In genomic region chr18:24234330-24234729, GRCh38 we compare ENCODE assay signal across 30 cellular contexts.
DNase-seq lines count a peak whose midpoint lies in the region; ATAC-seq, FAIRE-seq and TF ChIP-seq lines count a peak whose summit lies in the region.
"Had no signal": no experiment of that assay in that cellular context is flagged by ENCODE, and none has a peak within 500 bp of the region (broad histone marks: within the 10 kb centered on the region; RNA-seq: fewer than 3 reads in every experiment).

No MANE protein-coding gene starts in this region.

- H3K9ac ChIP-seq in rectal smooth muscle tissue (ENCODE audit: low read length): no peak overlapping the region

- H3K27ac Mint-ChIP-seq in GM23338: peak overlapping the region; percentile 91
- H3K27ac Mint-ChIP-seq in stimulated activated naive B cell treated with anti-CD40 and anti-IgM and Interleukin-4, amounts not matched to agents 10 μg/mL and 1 μg/mL and 100 μg/mL, for 72 hours: no peak overlapping the region
- H3K27ac Mint-ChIP-seq: activated CD4-positive, alpha-beta T cell treated with anti-CD3 and anti-CD28 coated beads, Interleukin-2, amount 10 ng/mL, durations not matched to agents 24 days and 14 days; activated CD8-positive, alpha-beta memory T cell treated with anti-CD3 and anti-CD28 coated beads, Interleukin-2, amount 10 ng/mL, durations not matched to agents 7 days and 5 days; activated T-cell treated with anti-CD3 and anti-CD28 coated beads, Interleukin-2, amount 50 U/mL, for 72 hours; immature natural killer cell had no signal

- H4K20me1 ChIP-seq in GM23338 (replicated peaks; ENCODE audit: insufficient read depth): no peaks in the 10 kb centered on the region

- H3K27me3 ChIP-seq in GM23338 (ENCODE audit: insufficient read depth) (no peaks in the 10 kb centered on the region), rectal smooth muscle tissue (ENCODE audit: control insufficient read depth, insufficient read depth, low read length) (no peaks in the 10 kb centered on the region)
- H3K27me3 ChIP-seq: adrenal gland, brain microvascular endothelial cell, colonic mucosa, pancreas, SJCRH30 had no signal

- H3K9me2 ChIP-seq in GM23338 (ENCODE audit: insufficient read depth): no peaks in the 10 kb centered on the region

- ATAC-seq in GM23338 (peak; percentile 19; the same call in 1 of the 3 replicates), left cardiac atrium (peak; percentile 13 to 53), GM18861 (IDR thresholded peaks at IDR 0.05; ENCODE audit: unreplicated experiment) (no peak)
- ATAC-seq in stimulated activated naive B cell treated with anti-CD40 and anti-IgM and Interleukin-4, amounts not matched to agents 10 μg/mL and 1 μg/mL and 100 μg/mL, for 72 hours (replicated peaks): no peak
- ATAC-seq: activated CD8-positive, alpha-beta memory T cell treated with anti-CD3 and anti-CD28 coated beads, Interleukin-2, amount 10 ng/mL, durations not matched to agents 7 days and 5 days; activated T-cell treated with anti-CD3 and anti-CD28 coated beads, Interleukin-2, amount 50 U/mL, for 72 hours; GM12878; Panc1 had no signal

- intact Hi-C loops in left cardiac atrium (cut with DNase I): loop anchor here in 1 of 2 donors (5.0 kb wide), 1 partner anchor 38 kb away; no protein-coding TSS in a partner anchor

- TF ChIP-seq CTCF in GM23338 (conservative IDR thresholded peaks at IDR 0.05; ENCODE audit: low read depth in 2 of 2): no peak
- no peak for TF ChIP-seq CTCF in choroid plexus epithelial cell (conservative IDR thresholded peaks at IDR 0.05; ENCODE audit: low read depth, low read length)

- peaks cover 32% of the 10 kb centered on the region for H3K4me1 ChIP-seq in GM23338 (ENCODE audit: insufficient read depth)
- peaks cover 16% of the 10 kb centered on the region for H3K4me1 ChIP-seq in rectal smooth muscle tissue (ENCODE audit: control insufficient read depth, insufficient read depth, low read length)
- H3K4me1 ChIP-seq: Caco-2, colonic mucosa, SJCRH30 had no signal

- peak overlapping the region; percentile 42 for H3K4me2 ChIP-seq in GM23338

- peaks cover 3% of the 10 kb centered on the region for H3K27me3 Mint-ChIP-seq in GM23338 (ENCODE audit: insufficient read depth, low read depth, poor library complexity)
- no peaks in the 10 kb centered on the region for H3K27me3 Mint-ChIP-seq in stimulated activated naive B cell treated with anti-CD40 and anti-IgM and Interleukin-4, amounts not matched to agents 10 μg/mL and 1 μg/mL and 100 μg/mL, for 72 hours

- H3K4me3 ChIP-seq in GM23338: peak overlapping the region; percentile 2; the same call in 1 of the 2 replicates
- H3K4me3 ChIP-seq in choroid plexus epithelial cell (ENCODE audit: low read depth, low read length): no peak overlapping the region
- no peak overlapping the region for H3K4me3 ChIP-seq in rectal smooth muscle tissue (ENCODE audit: low read length)
- H3K4me3 ChIP-seq: adrenal gland, colonic mucosa, GM12878, pancreas, SJCRH30 had no signal

- no peak for DNase-seq in GM23338 (ENCODE audit: low spot score)
- DNase-seq in choroid plexus epithelial cell (ENCODE audit: low read depth): peak; percentile 23
- peak; percentile 45 for DNase-seq in left cardiac atrium
- DNase-seq in frontal cortex (ENCODE audit: low spot score in 2 of 2): no peak
- no peak for DNase-seq in stimulated activated naive B cell treated with anti-CD40 and anti-IgM and Interleukin-4, amounts not matched to agents 10 μg/mL and 1 μg/mL and 100 μg/mL, for 72 hours
- no peak for DNase-seq in T-helper 1 cell
- DNase-seq: ACHN; activated CD4-positive, alpha-beta T cell treated with anti-CD3 and anti-CD28 coated beads, Interleukin-2, amount 10 ng/mL, durations not matched to agents 24 days and 14 days; activated CD8-positive, alpha-beta memory T cell treated with anti-CD3 and anti-CD28 coated beads, Interleukin-2, amount 10 ng/mL, durations not matched to agents 7 days and 5 days; activated naive CD4-positive, alpha-beta T cell treated with Interleukin-2 at 50 U/mL for 16 hours; activated T-cell treated with anti-CD3 and anti-CD28 coated beads, Interleukin-2, amount 50 U/mL, for 72 hours; brain microvascular endothelial cell; Caco-2; colonic mucosa; HCEC 1CT; immature natural killer cell; NCI-H1694; NCI-H2171; NCI-H510A treated with DMSO at 0.1 percent for 48 hours; pancreas; SJCRH30; stimulated activated CD8-positive, alpha-beta memory T cell treated with anti-CD3 and anti-CD28 coated beads, Interleukin-4, amount 100 ng/mL, for 48 hours; T-helper 2 cell had no signal

- H3K27ac ChIP-seq in GM23338 (ENCODE audit: low read depth): peak overlapping the region; percentile 76
- peak overlapping the region; percentile 3 for H3K27ac ChIP-seq in rectal smooth muscle tissue (ENCODE audit: low read depth, low read length)
- H3K27ac ChIP-seq: adrenal gland, brain microvascular endothelial cell, colonic mucosa, HL-60, SJCRH30 had no signal

- H2AFZ ChIP-seq in GM23338: no peak overlapping the region

- peaks cover 41% of the 10 kb centered on the region for H3K36me3 Mint-ChIP-seq in GM23338 (ENCODE audit: low read depth)
- H3K36me3 Mint-ChIP-seq in stimulated activated naive B cell treated with anti-CD40 and anti-IgM and Interleukin-4, amounts not matched to agents 10 μg/mL and 1 μg/mL and 100 μg/mL, for 72 hours: peaks cover 4 to 17% of the 10 kb centered on the region in 2 donors
- H3K36me3 Mint-ChIP-seq: activated CD8-positive, alpha-beta memory T cell treated with anti-CD3 and anti-CD28 coated beads, Interleukin-2, amount 10 ng/mL, durations not matched to agents 7 days and 5 days; immature natural killer cell had no signal

- no peaks in the 10 kb centered on the region; the same call in 2 of the 3 replicates for H3K9me3 Mint-ChIP-seq in GM23338
- H3K9me3 Mint-ChIP-seq in stimulated activated naive B cell treated with anti-CD40 and anti-IgM and Interleukin-4, amounts not matched to agents 10 μg/mL and 1 μg/mL and 100 μg/mL, for 72 hours: no peaks in the 10 kb centered on the region
- H3K9me3 Mint-ChIP-seq: activated CD4-positive, alpha-beta T cell treated with anti-CD3 and anti-CD28 coated beads, Interleukin-2, amount 10 ng/mL, durations not matched to agents 24 days and 14 days; activated T-cell treated with anti-CD3 and anti-CD28 coated beads, Interleukin-2, amount 50 U/mL, for 72 hours; immature natural killer cell had no signal

- H3K4me3 Mint-ChIP-seq in GM23338: peak overlapping the region; percentile 40; the same call in 2 of the 3 replicates
- no peak overlapping the region for H3K4me3 Mint-ChIP-seq in stimulated activated naive B cell treated with anti-CD40 and anti-IgM and Interleukin-4, amounts not matched to agents 10 μg/mL and 1 μg/mL and 100 μg/mL, for 72 hours
- H3K4me3 Mint-ChIP-seq: activated CD4-positive, alpha-beta T cell treated with anti-CD3 and anti-CD28 coated beads, Interleukin-2, amount 10 ng/mL, durations not matched to agents 24 days and 14 days; activated CD8-positive, alpha-beta memory T cell treated with anti-CD3 and anti-CD28 coated beads, Interleukin-2, amount 10 ng/mL, durations not matched to agents 7 days and 5 days; activated T-cell treated with anti-CD3 and anti-CD28 coated beads, Interleukin-2, amount 50 U/mL, for 72 hours; immature natural killer cell; nephron had no signal

- no peaks in the 10 kb centered on the region for H3F3A ChIP-seq in GM23338 (replicated peaks; ENCODE audit: low read depth)

- FAIRE-seq in frontal cortex (lab: Jason Lieb, UNC): no peak
- FAIRE-seq: GM12878, pancreas had no signal

- H3K4me1 Mint-ChIP-seq in GM23338: peaks cover 49% of the 10 kb centered on the region
- no peaks in the 10 kb centered on the region for H3K4me1 Mint-ChIP-seq in stimulated activated naive B cell treated with anti-CD40 and anti-IgM and Interleukin-4, amounts not matched to agents 10 μg/mL and 1 μg/mL and 100 μg/mL, for 72 hours
- H3K4me1 Mint-ChIP-seq: activated CD4-positive, alpha-beta T cell treated with anti-CD3 and anti-CD28 coated beads, Interleukin-2, amount 10 ng/mL, durations not matched to agents 24 days and 14 days; activated CD8-positive, alpha-beta memory T cell treated with anti-CD3 and anti-CD28 coated beads, Interleukin-2, amount 10 ng/mL, durations not matched to agents 7 days and 5 days; immature natural killer cell had no signal

- H3K36me3 ChIP-seq in GM23338 (ENCODE audit: insufficient read depth): no peaks in the 10 kb centered on the region; the same call in 1 of the 2 replicates
- no peaks in the 10 kb centered on the region for H3K36me3 ChIP-seq in rectal smooth muscle tissue (ENCODE audit: control insufficient read depth, insufficient read depth, low read length)
- H3K36me3 ChIP-seq: brain microvascular endothelial cell, colonic mucosa, SJCRH30 had no signal

- H3K79me2 ChIP-seq in GM23338 (replicated peaks; ENCODE audit: insufficient read depth): no peaks in the 10 kb centered on the region

Comparison
In these comparisons a context has a peak if more than half of its experiments do, and no peak if none do; other contexts are left out.
1. ATAC-seq: peak in GM23338 (single experiment) and left cardiac atrium (2 of 2); none in stimulated activated naive B cell treated with anti-CD40 and anti-IgM and Interleukin-4, amounts not matched to agents 10 μg/mL and 1 μg/mL and 100 μg/mL, for 72 hours (0 of 2) and GM18861 (single experiment).
2. DNase-seq: peak in choroid plexus epithelial cell (single experiment) and left cardiac atrium (single experiment); none in GM23338 (single experiment), frontal cortex (0 of 2), stimulated activated naive B cell treated with anti-CD40 and anti-IgM and Interleukin-4, amounts not matched to agents 10 μg/mL and 1 μg/mL and 100 μg/mL, for 72 hours (single experiment) and T-helper 1 cell (0 of 5).